8 cellular contexts compared by ENCODE assay signal in genomic region chr7:101126651-101127459, GRCh38. TPM values are rescaled to one million over a fixed set of nuclear protein-coding genes. Genes with fewer than 3 reads are reported as not detected.
A peak's percentile ranks its signal among the peaks of the same experiment; 100 is the strongest.
DNase-seq lines count a peak whose midpoint lies in the region; ATAC-seq, FAIRE-seq and TF ChIP-seq lines count a peak whose summit lies in the region.

Gene SERPINE1, plus strand, starts transcription at chr7:101127104. Its CDS starts 1,290 bp downstream, at chr7:101128394.

- H3K27ac ChIP-seq in Peyer's patch = peak within 1 kb of the TSS; percentile 9 to 75 (median 56)
- H3K27ac ChIP-seq in pancreas = peak within 1 kb of the TSS in 2 of 4 donors; percentile 10 to 18

- intact Hi-C loops in head of caudate nucleus (cut with DNase I) (no loop called here), pancreas (cut with DNase I) (no loop called here)

- H3K27me3 ChIP-seq in Peyer's patch = no peaks in the 10 kb centered on the region
- no peaks in the 10 kb centered on the region for H3K27me3 ChIP-seq in pancreas

- peaks cover 58% of the 10 kb centered on the region for H3K4me1 Mint-ChIP-seq in activated naive CD4-positive, alpha-beta T cell treated with anti-CD3 and anti-CD28 coated beads, Interleukin-2, amount 10 ng/mL, durations not matched to agents 7 days and 5 days

- TF ChIP-seq POLR2A in Peyer's patch (IDR thresholded peaks at IDR 0.05) = peak; percentile 43 to 64

- no peak for FAIRE-seq in pancreas (lab: Jason Lieb, UNC)

- H3K27ac Mint-ChIP-seq in activated naive CD4-positive, alpha-beta T cell treated with anti-CD3 and anti-CD28 coated beads, Interleukin-2, amount 10 ng/mL, durations not matched to agents 7 days and 5 days = no peak within 1 kb of the TSS

- TF ChIP-seq CTCF in Peyer's patch (IDR thresholded peaks at IDR 0.05) (peak in 1 of 6 experiments; percentile 22), pancreas (IDR thresholded peaks at IDR 0.05) (no peak)

- H3K36me3 ChIP-seq in Peyer's patch = no peaks in the 10 kb centered on the region
- H3K36me3 ChIP-seq in pancreas = no peaks in the 10 kb centered on the region

- no peaks in the 10 kb centered on the region for H3K36me3 Mint-ChIP-seq in activated naive CD4-positive, alpha-beta T cell treated with anti-CD3 and anti-CD28 coated beads, Interleukin-2, amount 10 ng/mL, durations not matched to agents 7 days and 5 days

- H3K9me3 ChIP-seq in Peyer's patch (no peaks in the 10 kb centered on the region), pancreas (no peaks in the 10 kb centered on the region)

- ATAC-seq in HG02763 (IDR thresholded peaks at IDR 0.05; ENCODE audit: unreplicated experiment) = peak; percentile 39
- ATAC-seq in pancreas = peak; percentile 56 to 83 (median 70)
- ATAC-seq in HG02840 (IDR thresholded peaks at IDR 0.05; ENCODE audit: low FRiP score, unreplicated experiment) = no peak

- H3K4me3 ChIP-seq in Peyer's patch (peak within 1 kb of the TSS in 3 of 4 donors; percentile 18 to 40 (median 19)), pancreas (peak within 1 kb of the TSS in 1 of 4 donors; percentile 18)

- peaks cover 0 to 36% (median 6%) of the 10 kb centered on the region in 4 donors for H3K4me1 ChIP-seq in Peyer's patch
- no peaks in the 10 kb centered on the region for H3K4me1 ChIP-seq in pancreas

- H3K4me3 Mint-ChIP-seq in activated naive CD4-positive, alpha-beta T cell treated with anti-CD3 and anti-CD28 coated beads, Interleukin-2, amount 10 ng/mL, durations not matched to agents 7 days and 5 days = peak within 1 kb of the TSS; percentile 53

- 6 to 7% methylated on average over 22 of the region's 22 CpGs for WGBS in pancreas, 2 donors

- CTCF ChIA-PET in activated naive CD4-positive, alpha-beta T cell treated with anti-CD3 and anti-CD28 coated beads, Interleukin-2, amount 10 ng/mL, durations not matched to agents 7 days and 5 days (lab: Charles Lee) = interaction anchor here (1.1 to 2.0 kb wide), 5 partner anchors 11 to 164 kb away, joined by 3 to 5 read pairs (median 3); partner anchors contain the start of gene TRIM56

- no peaks in the 10 kb centered on the region for H3K9me3 Mint-ChIP-seq in activated naive CD4-positive, alpha-beta T cell treated with anti-CD3 and anti-CD28 coated beads, Interleukin-2, amount 10 ng/mL, durations not matched to agents 7 days and 5 days

- peaks cover 100% of the 10 kb centered on the region for H3K27me3 Mint-ChIP-seq in activated naive CD4-positive, alpha-beta T cell treated with anti-CD3 and anti-CD28 coated beads, Interleukin-2, amount 10 ng/mL, durations not matched to agents 7 days and 5 days

- DNase-seq in NCI-H1417 (lab: John Stamatoyannopoulos, UW) = peak; percentile 15 to 63 (median 40)
- DNase-seq in NCI-H1417 treated with DMSO at 0.1 percent for 48 hours (lab: John Stamatoyannopoulos, UW) = no peak
- DNase-seq in Peyer's patch = peak; percentile 62 to 86 (median 66)
- DNase-seq in activated naive CD4-positive, alpha-beta T cell treated with anti-CD3 and anti-CD28 coated beads, Interleukin-2, amount 10 ng/mL, durations not matched to agents 7 days and 5 days = peak; percentile 82
- DNase-seq in head of caudate nucleus = peak in 27 of 42 donors; percentile 5 to 70 (median 29)
- DNase-seq in pancreas = peak in 4 of 6 donors; percentile 33 to 70 (median 48)

RNA-seq across cellular contexts. Expression of gene SERPINE1, which starts in this region (rescaled TPM):
- total RNA-seq in Peyer's patch (1 to 10 TPM; 2.4 to 8.3 (median 3.3) TPM), pancreas (10 to 100 TPM in 1 of 6 donors, 1 to 10 TPM in 4, under 1 TPM in 1; 0.98 to 14.5 (median 3.7) TPM)
- polyA plus RNA-seq in pancreas = 1 to 10 TPM; 1.9 to 5.2 TPM
